In genomic region chr12:46380397-46380796, GRCh38 we compare ENCODE assay signal across 22 cellular contexts. TPM values are rescaled to one million over a fixed set of nuclear protein-coding genes. Genes with fewer than 3 reads are reported as not detected.
A peak's percentile ranks its signal among the peaks of the same experiment; 100 is the strongest.
DNase-seq lines count a peak whose midpoint lies in the region; ATAC-seq, FAIRE-seq and TF ChIP-seq lines count a peak whose summit lies in the region.
"Had no signal": no experiment of that assay in that cellular context is flagged by ENCODE, and none has a peak within 500 bp of the region (broad histone marks: within the 10 kb centered on the region; RNA-seq: fewer than 3 reads in every experiment).

No MANE protein-coding gene starts in this region.

- no TSS peak for BruUV-seq in K562 (replicated peaks; lab: Mats Ljungman, UMichigan)

- H3K27ac ChIP-seq in CD4-positive, alpha-beta T cell (ENCODE audit: low read depth, low read length), result no peak overlapping the region
- H3K27ac ChIP-seq in HEK293 (ENCODE audit: extremely low read depth, low read depth, low read length) (no peak overlapping the region), K562 (ENCODE audit: extremely low read depth, low read depth, low read length) (peak overlapping the region; percentile 45; the same call in 2 of the 3 replicates)
- H3K27ac ChIP-seq: C4-2B had no signal

- TF ChIP-seq EP300 in K562 (IDR thresholded peaks at IDR 0.05; ENCODE audit: low read length), result no peak

- H3K27ac Mint-ChIP-seq in CD4-positive, alpha-beta T cell, result no peak overlapping the region
- H3K27ac Mint-ChIP-seq in neural crest cell (ENCODE audit: unreplicated experiment), result peak overlapping the region; percentile 91
- H3K27ac Mint-ChIP-seq: CD8-positive, alpha-beta T cell had no signal

- no peak for FAIRE-seq in K562 (lab: Jason Lieb, UNC)
- FAIRE-seq: A204.1, D721Med, G401.6, GM12891 had no signal

- no peaks in the 10 kb centered on the region for H3K27me3 Mint-ChIP-seq in CD4-positive, alpha-beta T cell
- peaks cover 4% of the 10 kb centered on the region for H3K27me3 Mint-ChIP-seq in neural crest cell (ENCODE audit: low read depth)
- H3K27me3 Mint-ChIP-seq: IgD-negative memory B cell had no signal

- ATAC-seq in CD4-positive, alpha-beta T cell (ENCODE audit: poor library complexity), result no peak
- no peak for ATAC-seq in K562
- ATAC-seq: CD8-positive, alpha-beta T cell; HCT116 had no signal

- no peaks in the 10 kb centered on the region for H3K9me3 ChIP-seq in CD4-positive, alpha-beta T cell (ENCODE audit: control insufficient read depth, low read length)
- H3K9me3 ChIP-seq in HEK293 (ENCODE audit: control insufficient read depth, insufficient read depth, low read depth, low read length), result no peaks in the 10 kb centered on the region
- peaks cover 4% of the 10 kb centered on the region; the same call in 1 of the 2 replicates for H3K9me3 ChIP-seq in K562 (replicated peaks; ENCODE audit: control insufficient read depth, insufficient read depth, low read depth, low read length)
- H3K9me3 ChIP-seq: BE2C had no signal

- H3K9me1 ChIP-seq in K562 (ENCODE audit: control insufficient read depth, insufficient read depth, low read length), result no peaks in the 10 kb centered on the region

- H3K4me1 ChIP-seq in HEK293 (ENCODE audit: control insufficient read depth, insufficient read depth, low read length), result peaks cover 5% of the 10 kb centered on the region
- peaks cover 15 to 42% of the 10 kb centered on the region in 2 experiments for H3K4me1 ChIP-seq in K562 (replicated peaks in 1 of 2; ENCODE audit: control insufficient read depth in 2 of 2, insufficient read depth in 2 of 2, low read length in 2 of 2)

- CTCF ChIA-PET in CD4-positive, alpha-beta T cell (lab: Charles Lee), result no interaction called here
- CTCF ChIA-PET in HEK293 (lab: Yijun Ruan, JAX), result no interaction called here
- CTCF ChIA-PET in K562 (lab: Yijun Ruan, JAX; ENCODE audit: low intra/inter-chr PET ratio), result no interaction called here

- intact Hi-C loops in CD4-positive, alpha-beta T cell (cut with DNase I, micrococcal nuclease), result loop anchor here in 1 of 2 experiments (5.0 kb wide), 2 partner anchors 47 to 388 kb away; partner anchors contain the start of gene SCAF11
- intact Hi-C loops in K562 (cut with micrococcal nuclease), result loop anchor here (5.0 to 10.0 kb wide), 3 partner anchors 92 to 144 kb away; partner anchors contain the start of gene SLC38A1

- H3K79me2 ChIP-seq in K562 (ENCODE audit: control insufficient read depth, insufficient read depth, low read length), result peaks cover 24% of the 10 kb centered on the region

- no peak for DNase-seq in CD4-positive, alpha-beta T cell
- DNase-seq in K562 (ENCODE audit: extremely low read depth in 1 of 4, low spot score in 3 of 4) (no peak), neural crest cell (ENCODE audit: low read depth, low spot score) (no peak), hepatic stellate cell (ENCODE audit: low spot score) (no peak), NCI-H1105 treated with DMSO at 0.1 percent for 48 hours (lab: John Stamatoyannopoulos, UW) (no peak), LoVo (ENCODE audit: low spot score) (no peak)
- DNase-seq in stimulated activated naive CD4-positive, alpha-beta T cell (lab: John Stamatoyannopoulos, UW), result no peak
- DNase-seq: BE2C; CD8-positive, alpha-beta T cell; COR-L47; DMS153; DMS79 treated with DMSO at 0.1 percent for 48 hours; EL; GOT3 had no signal

- no peak overlapping the region; a peak in 1 of 4 replicates for H3K9ac ChIP-seq in K562 (ENCODE audit: insufficient read depth in 1 of 2, low read depth in 2 of 2, low read length in 2 of 2)

- H3K4me3 Mint-ChIP-seq in CD4-positive, alpha-beta T cell, result peak overlapping the region; percentile 43
- peak overlapping the region; percentile 82 for H3K4me3 Mint-ChIP-seq in neural crest cell
- H3K4me3 Mint-ChIP-seq: CD8-positive, alpha-beta T cell had no signal

- peaks cover 8% of the 10 kb centered on the region for H3K36me3 Mint-ChIP-seq in CD4-positive, alpha-beta T cell (ENCODE audit: low read depth)
- no peaks in the 10 kb centered on the region for H3K36me3 Mint-ChIP-seq in neural crest cell (ENCODE audit: low read depth)
- H3K36me3 Mint-ChIP-seq: IgD-negative memory B cell had no signal

- H3K36me3 ChIP-seq in HEK293 (ENCODE audit: control insufficient read depth in 2 of 2, insufficient read depth in 1 of 2, low read length in 2 of 2) (no peaks in the 10 kb centered on the region), K562 (ENCODE audit: control insufficient read depth, insufficient read depth, low read length) (no peaks in the 10 kb centered on the region)
- H3K36me3 ChIP-seq: BE2C had no signal

- no peaks in the 10 kb centered on the region for H3K27me3 ChIP-seq in CD4-positive, alpha-beta T cell (ENCODE audit: control insufficient read depth, insufficient read depth, low read length)
- no peaks in the 10 kb centered on the region for H3K27me3 ChIP-seq in K562 (ENCODE audit: control insufficient read depth in 2 of 2, insufficient read depth in 2 of 2, low read length in 2 of 2)
- H3K27me3 ChIP-seq: BE2C had no signal

- no peaks in the 10 kb centered on the region for H3K9me3 Mint-ChIP-seq in CD4-positive, alpha-beta T cell
- H3K9me3 Mint-ChIP-seq in neural crest cell, result no peaks in the 10 kb centered on the region
- H3K9me3 Mint-ChIP-seq: CD8-positive, alpha-beta T cell; IgD-negative memory B cell had no signal

- TF ChIP-seq POLR2A in K562 (conservative IDR thresholded peaks at IDR 0.05), result no peak

- H4K20me1 ChIP-seq in K562 (replicated peaks; ENCODE audit: control insufficient read depth, insufficient read depth, low read length), result no peaks in the 10 kb centered on the region

- in situ Hi-C loops in K562 (cut with MboI), result no loop called here

- H3K4me2 ChIP-seq in K562 (ENCODE audit: insufficient read depth, low read length), result peak overlapping the region; percentile 41

- no peak for TF ChIP-seq CTCF in CD4-positive, alpha-beta T cell (IDR thresholded peaks at IDR 0.05)
- TF ChIP-seq CTCF in HEK293 (tag by site-specific recombination; IDR thresholded peaks at IDR 0.05) (no peak), K562 (IDR thresholded peaks at IDR 0.05 in 2 of 3, conservative IDR thresholded peaks at IDR 0.05 in 1 of 3; ENCODE audit: insufficient read depth in 2 of 3, low read depth in 1 of 3, low read length in 3 of 3) (no peak), neural crest cell (conservative IDR thresholded peaks at IDR 0.05) (no peak)

- H3K4me3 ChIP-seq in HEK293 (ENCODE audit: low read depth, low read length) (no peak overlapping the region), K562 (no peak overlapping the region)

- H3K4me1 Mint-ChIP-seq in CD4-positive, alpha-beta T cell (ENCODE audit: low read depth), result peaks cover 34% of the 10 kb centered on the region
- peaks cover 34% of the 10 kb centered on the region for H3K4me1 Mint-ChIP-seq in neural crest cell

- 77% methylated on average over 2 of the region's 2 CpGs for WGBS in K562 (ENCODE audit: insufficient coverage, low coverage, missing lambda C conversion rate)

- TF ChIP-seq RAD21 in K562 (CRISPR knock-in tag; conservative IDR thresholded peaks at IDR 0.05 in 1 of 2, IDR thresholded peaks at IDR 0.05 in 1 of 2), result no peak

- POLR2A ChIA-PET in CD4-positive, alpha-beta T cell (lab: Charles Lee), result interaction anchor here (1.2 kb wide), 1 partner anchor 111 kb away, joined by 3 read pairs; the partner anchor contains the start of gene SLC38A1
- POLR2A ChIA-PET in HEK293 (lab: Yijun Ruan, JAX) (no interaction called here), K562 (lab: Yijun Ruan, JAX) (interaction anchor here (1.5 kb wide), 1 partner anchor 9 kb away, joined by 7 read pairs; no protein-coding TSS in a partner anchor)

- H2AFZ ChIP-seq in K562 (ENCODE audit: low read depth, low read length), result peak overlapping the region; percentile 66

TF ChIP-seq in HEK293, 187 proteins besides CTCF, POLR2A, EP300 and RAD21 (continues in another document):
- no peak for TF ChIP-seq ZBTB48 (tag by site-specific recombination; IDR thresholded peaks at IDR 0.05)
- no peak for TF ChIP-seq SP3 (tag by site-specific recombination; IDR thresholded peaks at IDR 0.05)
- 0 out of 2 replicates have a peak, but pooled peaks have one; percentile 22 for TF ChIP-seq ZNF501 (tag by site-specific recombination; IDR thresholded peaks at IDR 0.05)
- peak; percentile 94; the same call in 1 of the 2 replicates for TF ChIP-seq ZNF394 (tag by site-specific recombination; IDR thresholded peaks at IDR 0.05; ENCODE audit: borderline replicate concordance)

TF ChIP-seq in K562, 482 proteins besides CTCF, POLR2A, EP300 and RAD21 (continues in another document):
- TF ChIP-seq CCNT2 (IDR thresholded peaks at IDR 0.05; ENCODE audit: borderline replicate concordance, extremely low read depth, insufficient read length, low read depth, low read length), result no peak

RNA-seq across cellular contexts. Expression of gene SLC38A2, which starts 7.8 kb away (rescaled TPM):
- total RNA-seq in CD4-positive, alpha-beta T cell, result 100 to 1,000 TPM; 213 to 222 TPM
- 290 and 561 TPM in 2 replicates for total RNA-seq in K562 (2011; cell fraction: chromatin; rRNA removed; ENCODE audit: low replicate concordance)
- total RNA-seq in K562 (2011; cell fraction: nucleolus; rRNA removed), result 141 TPM in 2 replicates
- total RNA-seq in K562 (2011; cell fraction: nucleoplasm; rRNA removed), result 257 and 355 TPM in 2 replicates
- total RNA-seq in K562 (2014; rRNA removed), result 176 and 194 TPM in 2 replicates
- total RNA-seq in K562 (2014; rRNA removed; fragmentation: Illumina TruSeq; extraction: Trizol), result 227 and 308 TPM in 2 replicates
- total RNA-seq in K562 (2015; rRNA removed; fragmentation: Illumina TruSeq; extraction: Trizol), result 106 and 114 TPM in 2 replicates
- total RNA-seq in K562 (2021), result 249 and 292 TPM in 2 replicates
- 122 and 143 TPM in 2 replicates for polyA plus RNA-seq in K562 (2011; rRNA removed)
- 83.9 and 91.7 TPM in 2 replicates for polyA plus RNA-seq in K562 (2011; cell fraction: cytosol; rRNA removed)
- polyA plus RNA-seq in K562 (2011; cell fraction: nucleus; rRNA removed), result 241 and 296 TPM in 2 replicates
- 79.7 and 147 TPM in 2 replicates for polyA plus RNA-seq in K562 (2012)
- 180 and 209 TPM in 2 replicates for polyA plus RNA-seq in K562 (2014; fragmentation: Illumina TruSeq; extraction: Trizol)
- 100 to 1,000 TPM in 1 of 2 experiments, 10 to 100 TPM in 1; 98.7 to 132 TPM for polyA plus RNA-seq in K562 (2014; fragmentation: Nextera tagmentation; extraction: Ambion mirVana)
- 117 and 130 TPM in 2 replicates for polyA plus RNA-seq in K562 (2014; rRNA removed)
- polyA minus RNA-seq in K562 (2011; rRNA and poly(A)+ RNA removed), result 176 and 180 TPM in 2 replicates
- polyA minus RNA-seq in K562 (2011; cell fraction: cytosol; rRNA and poly(A)+ RNA removed), result 73.8 and 122 TPM in 2 replicates
- polyA minus RNA-seq in K562 (2011; cell fraction: nucleus; rRNA and poly(A)+ RNA removed), result 275 and 440 TPM in 2 replicates
- total RNA-seq in neural crest cell, result 186 and 199 TPM in 2 replicates
